1 cellular context compared by ENCODE assay signal in genomic region chr11:85651118-85651517, GRCh38.
TF ChIP-seq lines count a peak whose summit lies in the region.

No MANE protein-coding gene starts in this region.

TF ChIP-seq in GM23338, 12 proteins besides CTCF, POLR2A, EP300 and RAD21:
- no peak for TF ChIP-seq POLR2AphosphoS5 (IDR thresholded peaks at IDR 0.05; ENCODE audit: low read depth)
- no peak for TF ChIP-seq ETS1 (IDR thresholded peaks at IDR 0.05)
- TF ChIP-seq REST (IDR thresholded peaks at IDR 0.05; ENCODE audit: unreplicated experiment) = no peak
- no peak for TF ChIP-seq JUNB (IDR thresholded peaks at IDR 0.05; ENCODE audit: unreplicated experiment)
- TF ChIP-seq EZH2phosphoT487 (IDR thresholded peaks at IDR 0.05; ENCODE audit: unreplicated experiment) = no peak
- no peak for TF ChIP-seq EZH2 (IDR thresholded peaks at IDR 0.05; ENCODE audit: low read depth, unreplicated experiment)
- TF ChIP-seq ZNF114 (CRISPR knock-in tag; IDR thresholded peaks at IDR 0.05) = no peak
- TF ChIP-seq NANOG (IDR thresholded peaks at IDR 0.05; ENCODE audit: borderline replicate concordance) = no peak
- no peak for TF ChIP-seq STAT1 (IDR thresholded peaks at IDR 0.05; ENCODE audit: unreplicated experiment)
- TF ChIP-seq CREB1 (CRISPR knock-in tag; IDR thresholded peaks at IDR 0.05; ENCODE audit: low read depth) = no peak
- no peak for TF ChIP-seq ZNF462 (CRISPR knock-in tag; IDR thresholded peaks at IDR 0.05)
- no peak for TF ChIP-seq ZNF331 (CRISPR knock-in tag; IDR thresholded peaks at IDR 0.05; ENCODE audit: low read depth)
